ENCODE assay signal across 1 cellular context in genomic region chr16:46972971-46973456, GRCh38.
TF ChIP-seq lines count a peak whose summit lies in the region.

No MANE protein-coding gene starts in this region.

TF ChIP-seq in HepG2, 621 proteins besides CTCF, POLR2A, EP300 and RAD21 (continued from another document and continues in another):
- TF ChIP-seq ZNF280B (CRISPR knock-in tag; IDR thresholded peaks at IDR 0.05; ENCODE audit: borderline replicate concordance) (no peak; the same call in 1 of the 2 replicates), ZNF333 (CRISPR knock-in tag; IDR thresholded peaks at IDR 0.05; ENCODE audit: borderline replicate concordance) (no peak), ERF (CRISPR knock-in tag; IDR thresholded peaks at IDR 0.05) (no peak), ZSCAN31 (CRISPR knock-in tag; IDR thresholded peaks at IDR 0.05; ENCODE audit: low read depth) (no peak), ZNF512B (CRISPR knock-in tag; IDR thresholded peaks at IDR 0.05; ENCODE audit: borderline replicate concordance) (no peak), ZNF343 (CRISPR knock-in tag; IDR thresholded peaks at IDR 0.05) (no peak), GFI1 (CRISPR knock-in tag; IDR thresholded peaks at IDR 0.05; ENCODE audit: borderline replicate concordance) (no peak), SOX6 (IDR thresholded peaks at IDR 0.05) (no peak), SOX6 (CRISPR knock-in tag; IDR thresholded peaks at IDR 0.05) (no peak), ZNF33A (CRISPR knock-in tag; IDR thresholded peaks at IDR 0.05; ENCODE audit: borderline replicate concordance) (no peak), PCBP1 (IDR thresholded peaks at IDR 0.05; ENCODE audit: borderline replicate concordance, low read depth, low read length) (no peak), ZNF691 (CRISPR knock-in tag; IDR thresholded peaks at IDR 0.05; ENCODE audit: borderline replicate concordance, low read depth) (no peak), NFYC (CRISPR knock-in tag; IDR thresholded peaks at IDR 0.05) (no peak), ZNF670 (CRISPR knock-in tag; IDR thresholded peaks at IDR 0.05; ENCODE audit: borderline replicate concordance) (no peak), PLRG1 (conservative IDR thresholded peaks at IDR 0.05) (no peak), SKI (IDR thresholded peaks at IDR 0.05; ENCODE audit: partially characterized antibody) (no peak), ZNF781 (CRISPR knock-in tag; IDR thresholded peaks at IDR 0.05; ENCODE audit: borderline replicate concordance, not compliant biosample characterization) (no peak), IRF9 (CRISPR knock-in tag; IDR thresholded peaks at IDR 0.05; ENCODE audit: borderline replicate concordance) (no peak), ZNF468 (CRISPR knock-in tag; IDR thresholded peaks at IDR 0.05) (no peak), ZC3H13 (CRISPR knock-in tag; IDR thresholded peaks at IDR 0.05) (no peak), SMC3 (IDR thresholded peaks at IDR 0.05; ENCODE audit: low read length) (no peak), TP53 (CRISPR knock-in tag; conservative IDR thresholded peaks at IDR 0.05) (no peak), ZNF563 (CRISPR knock-in tag; IDR thresholded peaks at IDR 0.05) (0 out of 2 replicates have a peak, but pooled peaks have one; percentile 6), BATF2 (CRISPR knock-in tag; IDR thresholded peaks at IDR 0.05) (0 out of 2 replicates have a peak, but pooled peaks have one; percentile 1), ATM (IDR thresholded peaks at IDR 0.05; ENCODE audit: borderline replicate concordance) (no peak), CEBPZ (IDR thresholded peaks at IDR 0.05; ENCODE audit: low read length) (no peak), HOXD1 (CRISPR knock-in tag; IDR thresholded peaks at IDR 0.05) (no peak), ZNF326 (CRISPR knock-in tag; IDR thresholded peaks at IDR 0.05; ENCODE audit: borderline replicate concordance) (no peak), IKZF5 (CRISPR knock-in tag; IDR thresholded peaks at IDR 0.05) (no peak), USF2 (IDR thresholded peaks at IDR 0.05; ENCODE audit: low read depth, low read length) (no peak), USF2 (CRISPR knock-in tag; IDR thresholded peaks at IDR 0.05; ENCODE audit: borderline replicate concordance) (no peak), TRIM22 (IDR thresholded peaks at IDR 0.05) (no peak), ATF6 (CRISPR knock-in tag; conservative IDR thresholded peaks at IDR 0.05) (no peak), ATF7 (IDR thresholded peaks at IDR 0.05) (no peak), ATF7 (CRISPR knock-in tag; IDR thresholded peaks at IDR 0.05) (no peak), BORCS8-MEF2B (CRISPR knock-in tag; IDR thresholded peaks at IDR 0.05) (no peak), XBP1 (CRISPR knock-in tag; IDR thresholded peaks at IDR 0.05) (no peak), ZNF879 (CRISPR knock-in tag; IDR thresholded peaks at IDR 0.05) (no peak), ZNF431 (CRISPR knock-in tag; IDR thresholded peaks at IDR 0.05; ENCODE audit: borderline replicate concordance, low read depth) (no peak), ZNF75D (CRISPR knock-in tag; IDR thresholded peaks at IDR 0.05; ENCODE audit: borderline replicate concordance) (no peak), GRHL1 (CRISPR knock-in tag; conservative IDR thresholded peaks at IDR 0.05) (no peak), ZMYM4 (CRISPR knock-in tag; IDR thresholded peaks at IDR 0.05) (no peak)
